Comparison of ENCODE assay signal across 10 cellular contexts in the genomic region with DNA sequence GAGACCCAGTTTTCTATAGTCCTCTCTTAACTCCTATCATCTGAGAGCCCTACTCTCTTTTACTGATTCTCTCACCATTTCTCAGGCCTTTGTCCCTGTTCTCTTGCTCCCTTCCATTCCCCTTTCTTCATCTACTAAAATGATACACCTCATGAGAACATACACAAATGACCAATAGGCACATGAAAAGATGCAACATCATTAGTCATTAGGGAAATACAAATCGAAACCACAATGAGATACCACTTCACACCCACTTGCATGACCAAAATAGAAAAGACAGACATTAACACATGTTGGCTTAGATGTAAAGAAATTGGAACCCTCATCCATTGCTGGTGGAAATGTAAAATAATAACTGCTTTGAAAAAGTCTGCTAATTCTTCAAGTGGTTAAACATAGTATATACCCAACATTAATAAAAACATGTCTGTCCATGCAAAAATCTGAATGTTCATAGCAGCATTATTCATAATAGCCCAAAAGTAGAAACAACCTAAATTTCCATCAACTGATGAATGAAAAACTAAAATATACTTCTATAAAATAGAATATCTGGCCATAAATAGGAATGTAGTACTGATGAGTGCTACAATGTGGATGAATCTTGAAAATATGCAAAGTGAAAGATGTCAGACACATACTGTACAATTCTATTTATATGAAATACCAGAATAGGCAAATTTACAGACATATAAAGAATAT.
DNase-seq lines count a peak whose midpoint lies in the region; ATAC-seq and TF ChIP-seq lines count a peak whose summit lies in the region.
"Had no signal": no experiment of that assay in that cellular context is flagged by ENCODE, and none has a peak within 500 bp of the region (broad histone marks: within the 10 kb centered on the region; RNA-seq: fewer than 3 reads in every experiment).

No MANE protein-coding gene starts in this region.

- H2AFZ ChIP-seq in neuronal stem cell (ENCODE audit: low read length) = no peak overlapping the region

- H3K79me1 ChIP-seq in neuronal stem cell (ENCODE audit: low read depth, low read length) = no peaks in the 10 kb centered on the region

- CTCF ChIA-PET in activated CD8-positive, alpha-beta memory T cell treated with anti-CD3 and anti-CD28 coated beads, Interleukin-2, amount 10 ng/mL, durations not matched to agents 7 days and 5 days (lab: Charles Lee) = interaction anchor here (1.4 kb wide), 1 partner anchor 9 kb away, joined by 3 read pairs; no protein-coding TSS in a partner anchor

- peak overlapping the region; percentile 55 for H3K27ac ChIP-seq in epithelial cell of prostate
- H3K27ac ChIP-seq in stomach = no peak overlapping the region
- H3K27ac ChIP-seq in neuronal stem cell (replicated peaks; ENCODE audit: low read length) = no peak overlapping the region

- H4K91ac ChIP-seq in neuronal stem cell (ENCODE audit: low read depth, low read length, poor library complexity) = no peak overlapping the region

- no peak overlapping the region for H3K18ac ChIP-seq in neuronal stem cell (ENCODE audit: low read length)

- H3K4ac ChIP-seq in neuronal stem cell (ENCODE audit: low read length) = no peak overlapping the region

- peak; percentile 19 for DNase-seq in GM10266 (ENCODE audit: extremely low spot score)
- DNase-seq in epithelial cell of prostate (ENCODE audit: low read depth, low spot score) = peak; percentile 80
- no peak for DNase-seq in activated CD8-positive, alpha-beta memory T cell treated with anti-CD3 and anti-CD28 coated beads, Interleukin-2, amount 10 ng/mL, durations not matched to agents 7 days and 5 days
- DNase-seq in stomach = no peak
- DNase-seq in neuronal stem cell (ENCODE audit: low spot score) = no peak
- no peak for DNase-seq in GM20000 (ENCODE audit: low spot score)
- DNase-seq: activated naive CD4-positive, alpha-beta T cell treated with anti-CD3 and anti-CD28 coated beads, Interleukin-2, amount 10 ng/mL, durations not matched to agents 7 days and 5 days; NK-92 treated with Interleukin-12 subunit alpha and Interleukin-12 subunit beta, amount 100 ng/mL, for 24 hours had no signal

- intact Hi-C loops in stomach (cut with DNase I; ENCODE audit: low total_unique reads) = no loop called here

- H3K9ac ChIP-seq in neuronal stem cell (ENCODE audit: low read depth, low read length, poor library complexity) = no peak overlapping the region

- H2BK5ac ChIP-seq in neuronal stem cell (ENCODE audit: low read length) = no peak overlapping the region

- TF ChIP-seq CTCF in GM10266 (IDR thresholded peaks at IDR 0.05; ENCODE audit: control insufficient read depth, insufficient read depth, low read depth, missing control alignments) (no peak), stomach (IDR thresholded peaks at IDR 0.05) (no peak), GM20000 (IDR thresholded peaks at IDR 0.05; ENCODE audit: extremely low read depth, missing control alignments) (no peak)

- H3K23ac ChIP-seq in neuronal stem cell (ENCODE audit: low read depth, low read length, poor library complexity) = no peak overlapping the region

- peaks cover 0 to 14% (median 3%) of the 10 kb centered on the region in 4 donors for H3K4me1 ChIP-seq in stomach
- H3K4me1 ChIP-seq in neuronal stem cell (ENCODE audit: control insufficient read depth in 2 of 2, insufficient read depth in 1 of 2, low read depth in 1 of 2, low read length in 2 of 2) = peaks cover 0 to under 1% of the 10 kb centered on the region in 2 donors

- H3K4me3 Mint-ChIP-seq in activated CD8-positive, alpha-beta memory T cell treated with anti-CD3 and anti-CD28 coated beads, Interleukin-2, amount 10 ng/mL, durations not matched to agents 7 days and 5 days = no peak overlapping the region
- H3K4me3 Mint-ChIP-seq: activated naive CD4-positive, alpha-beta T cell treated with anti-CD3 and anti-CD28 coated beads, Interleukin-2, amount 10 ng/mL, durations not matched to agents 7 days and 5 days had no signal

- H3K4me3 ChIP-seq in stomach (no peak overlapping the region), neuronal stem cell (ENCODE audit: low read length in 2 of 2) (no peak overlapping the region)

- no peak overlapping the region for H3K4me2 ChIP-seq in neuronal stem cell (ENCODE audit: insufficient read depth, low read length, poor library complexity, severe bottlenecking)

- H2BK15ac ChIP-seq in neuronal stem cell (ENCODE audit: low read length) = no peak overlapping the region

- ATAC-seq in GM21529 (IDR thresholded peaks at IDR 0.05; ENCODE audit: unreplicated experiment) (peak; percentile 88), HG03442 (IDR thresholded peaks at IDR 0.05; ENCODE audit: unreplicated experiment) (peak; percentile 93)
- no peak for ATAC-seq in activated CD8-positive, alpha-beta memory T cell treated with anti-CD3 and anti-CD28 coated beads, Interleukin-2, amount 10 ng/mL, durations not matched to agents 7 days and 5 days

- H3K27me3 ChIP-seq in stomach (no peaks in the 10 kb centered on the region), neuronal stem cell (ENCODE audit: control insufficient read depth in 3 of 3, insufficient read depth in 3 of 3, low read depth in 1 of 3, low read length in 3 of 3) (no peaks in the 10 kb centered on the region)

- H3K27me3 Mint-ChIP-seq in activated CD8-positive, alpha-beta memory T cell treated with anti-CD3 and anti-CD28 coated beads, Interleukin-2, amount 10 ng/mL, durations not matched to agents 7 days and 5 days = peaks cover 19% of the 10 kb centered on the region
- H3K27me3 Mint-ChIP-seq: activated naive CD4-positive, alpha-beta T cell treated with anti-CD3 and anti-CD28 coated beads, Interleukin-2, amount 10 ng/mL, durations not matched to agents 7 days and 5 days had no signal

- H3K9me3 ChIP-seq in stomach = no peaks in the 10 kb centered on the region
- no peaks in the 10 kb centered on the region for H3K9me3 ChIP-seq in neuronal stem cell (replicated peaks in 1 of 2; ENCODE audit: control insufficient read depth in 2 of 2, insufficient read depth in 1 of 2, low read depth in 1 of 2, low read length in 2 of 2)

- no peak overlapping the region for H2BK120ac ChIP-seq in neuronal stem cell (ENCODE audit: low read depth, low read length)

- H2BK12ac ChIP-seq in neuronal stem cell (ENCODE audit: low read length) = no peak overlapping the region

- no peak for TF ChIP-seq POLR2A in stomach (IDR thresholded peaks at IDR 0.05)

- TF ChIP-seq EP300 in stomach (IDR thresholded peaks at IDR 0.05) = no peak

- no peaks in the 10 kb centered on the region for H3K9me3 Mint-ChIP-seq in activated CD8-positive, alpha-beta memory T cell treated with anti-CD3 and anti-CD28 coated beads, Interleukin-2, amount 10 ng/mL, durations not matched to agents 7 days and 5 days (ENCODE audit: low read depth)
- H3K9me3 Mint-ChIP-seq: activated naive CD4-positive, alpha-beta T cell treated with anti-CD3 and anti-CD28 coated beads, Interleukin-2, amount 10 ng/mL, durations not matched to agents 7 days and 5 days had no signal

- H3K27ac Mint-ChIP-seq in activated CD8-positive, alpha-beta memory T cell treated with anti-CD3 and anti-CD28 coated beads, Interleukin-2, amount 10 ng/mL, durations not matched to agents 7 days and 5 days = no peak overlapping the region
- H3K27ac Mint-ChIP-seq: activated naive CD4-positive, alpha-beta T cell treated with anti-CD3 and anti-CD28 coated beads, Interleukin-2, amount 10 ng/mL, durations not matched to agents 7 days and 5 days had no signal

- H3K36me3 ChIP-seq in stomach = no peaks in the 10 kb centered on the region
- no peaks in the 10 kb centered on the region for H3K36me3 ChIP-seq in neuronal stem cell (replicated peaks in 1 of 2; ENCODE audit: control insufficient read depth in 2 of 2, insufficient read depth in 2 of 2, low read length in 2 of 2)

- H2AK5ac ChIP-seq in neuronal stem cell (ENCODE audit: low read depth, low read length) = no peak overlapping the region

- H4K8ac ChIP-seq in neuronal stem cell (ENCODE audit: low read depth, low read length) = no peak overlapping the region

- no peak overlapping the region for H3K14ac ChIP-seq in neuronal stem cell (ENCODE audit: low read length)

- 54 to 79% (median 70%) methylated on average over 1 of the region's 1 CpG for WGBS in stomach, 5 donors
- no CpG with 5 or more reads among the region's 1 CpG for WGBS in neuronal stem cell (ENCODE audit: extremely low coverage in 2 of 2, insufficient read length in 2 of 2, insufficient replicate concordance in 1 of 2), 2 donors

- no peaks in the 10 kb centered on the region for H3K36me3 Mint-ChIP-seq in activated CD8-positive, alpha-beta memory T cell treated with anti-CD3 and anti-CD28 coated beads, Interleukin-2, amount 10 ng/mL, durations not matched to agents 7 days and 5 days
- H3K36me3 Mint-ChIP-seq: activated naive CD4-positive, alpha-beta T cell treated with anti-CD3 and anti-CD28 coated beads, Interleukin-2, amount 10 ng/mL, durations not matched to agents 7 days and 5 days had no signal

- H3K4me1 Mint-ChIP-seq in activated CD8-positive, alpha-beta memory T cell treated with anti-CD3 and anti-CD28 coated beads, Interleukin-2, amount 10 ng/mL, durations not matched to agents 7 days and 5 days = peaks cover 4% of the 10 kb centered on the region
- H3K4me1 Mint-ChIP-seq: activated naive CD4-positive, alpha-beta T cell treated with anti-CD3 and anti-CD28 coated beads, Interleukin-2, amount 10 ng/mL, durations not matched to agents 7 days and 5 days had no signal

Comparison
In these comparisons a context has a peak if more than half of its experiments do, and no peak if none do; other contexts are left out.
1. DNase-seq: peak in GM10266 (single experiment) and epithelial cell of prostate (single experiment); none in activated CD8-positive, alpha-beta memory T cell treated with anti-CD3 and anti-CD28 coated beads, Interleukin-2, amount 10 ng/mL, durations not matched to agents 7 days and 5 days (single experiment), stomach (single experiment), neuronal stem cell (single experiment) and GM20000 (single experiment).